In the genomic region with DNA sequence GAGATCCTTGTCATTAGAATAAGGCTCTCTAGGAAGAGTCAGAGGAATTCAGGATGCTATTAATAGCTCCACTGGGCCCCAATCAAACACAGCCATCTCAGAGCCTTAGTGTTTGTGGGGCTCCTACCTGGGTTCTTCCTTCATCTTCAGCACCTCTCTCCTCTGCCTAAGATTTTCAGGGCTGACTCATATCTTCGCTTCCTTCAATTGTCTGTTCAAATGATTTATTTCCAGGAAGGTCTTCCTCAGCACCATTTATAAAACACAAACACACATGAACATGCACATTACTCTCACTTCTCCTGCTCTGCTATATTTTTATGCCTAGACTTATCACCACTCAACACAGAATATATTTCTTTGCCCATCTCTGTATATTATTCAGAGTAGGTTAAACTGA, we compare ENCODE assay signal across 31 cellular contexts.
DNase-seq lines count a peak whose midpoint lies in the region; ATAC-seq, FAIRE-seq and TF ChIP-seq lines count a peak whose summit lies in the region.
"Had no signal": no experiment of that assay in that cellular context is flagged by ENCODE, and none has a peak within 500 bp of the region (broad histone marks: within the 10 kb centered on the region; RNA-seq: fewer than 3 reads in every experiment).

No MANE protein-coding gene starts in this region.

- H3F3A ChIP-seq in smooth muscle cell (ENCODE audit: low read depth), result peaks cover 67% of the 10 kb centered on the region

- peak overlapping the region; percentile 34 for H3K9ac ChIP-seq in adipocyte (ENCODE audit: low read length)
- no peak overlapping the region for H3K9ac ChIP-seq in keratinocyte (ENCODE audit: control insufficient read depth, extremely low read depth, insufficient read depth, low read length)
- peak overlapping the region; percentile 30 for H3K9ac ChIP-seq in smooth muscle cell (ENCODE audit: low read depth)
- H3K9ac ChIP-seq: GM23248, KMS-11 had no signal

- H3K79me2 ChIP-seq in keratinocyte (ENCODE audit: control insufficient read depth, insufficient read depth, low read length), result no peaks in the 10 kb centered on the region
- peaks cover 15% of the 10 kb centered on the region for H3K79me2 ChIP-seq in smooth muscle cell (ENCODE audit: low read depth)

- H3K9me3 ChIP-seq in adipocyte (ENCODE audit: control insufficient read depth, low read length) (no peaks in the 10 kb centered on the region), keratinocyte (ENCODE audit: control insufficient read depth, low read depth, low read length) (no peaks in the 10 kb centered on the region), smooth muscle cell (replicated peaks; ENCODE audit: low read depth) (no peaks in the 10 kb centered on the region)
- H3K9me3 ChIP-seq: gastrocnemius medialis had no signal

- H3K4me2 ChIP-seq in keratinocyte (ENCODE audit: control insufficient read depth, extremely low read depth, insufficient read depth, low read depth, low read length) (peak overlapping the region; percentile 12), smooth muscle cell (peak overlapping the region; percentile 58)
- H3K4me2 ChIP-seq: KMS-11 had no signal

- TF ChIP-seq CTCF in keratinocyte (optimal IDR thresholded peaks at IDR 0.05 in 1 of 3, IDR thresholded peaks at IDR 0.05 in 1 of 3, conservative IDR thresholded peaks at IDR 0.05 in 1 of 3; ENCODE audit: extremely low read depth in 1 of 3, insufficient read depth in 2 of 3, low read length in 3 of 3), result no peak
- TF ChIP-seq CTCF in smooth muscle cell (IDR thresholded peaks at IDR 0.05; ENCODE audit: borderline replicate concordance, insufficient read depth, poor library complexity, severe bottlenecking), result no peak

- H3K36me3 ChIP-seq in adipocyte (ENCODE audit: control insufficient read depth, insufficient read depth, low read length, severe bottlenecking) (no peaks in the 10 kb centered on the region), keratinocyte (ENCODE audit: control insufficient read depth in 2 of 2, extremely low read depth in 1 of 2, insufficient read depth in 2 of 2, low read length in 2 of 2) (no peaks in the 10 kb centered on the region), smooth muscle cell (ENCODE audit: low read depth) (no peaks in the 10 kb centered on the region)
- H3K36me3 ChIP-seq: gastrocnemius medialis, upper lobe of left lung had no signal

- H3K4me1 ChIP-seq in adipocyte (ENCODE audit: control insufficient read depth, insufficient read depth, low read length) (peaks cover 80% of the 10 kb centered on the region), keratinocyte (ENCODE audit: control insufficient read depth, extremely low read depth, insufficient read depth, low read length) (peaks cover 43% of the 10 kb centered on the region), smooth muscle cell (ENCODE audit: low read depth) (peaks cover 34% of the 10 kb centered on the region)

- H2AFZ ChIP-seq in keratinocyte (ENCODE audit: control insufficient read depth, low read length), result no peak overlapping the region
- no peak overlapping the region for H2AFZ ChIP-seq in smooth muscle cell (ENCODE audit: low read depth)
- H2AFZ ChIP-seq: GM23248 had no signal

- dilution Hi-C loops in keratinocyte (cut with MboI; ENCODE audit: extremely low pct_ligation_motif_present, low sequenced_read_pairs), result no loop called here

- FAIRE-seq in keratinocyte (lab: Jason Lieb, UNC), result peak; percentile 84
- FAIRE-seq: colon, GM18507 had no signal

- H4K20me1 ChIP-seq in keratinocyte (ENCODE audit: control insufficient read depth, extremely low read depth, insufficient read depth, low read length), result no peaks in the 10 kb centered on the region
- no peaks in the 10 kb centered on the region for H4K20me1 ChIP-seq in smooth muscle cell (ENCODE audit: low read depth)

- H3K27me3 ChIP-seq in adipocyte (replicated peaks; ENCODE audit: control insufficient read depth, insufficient read depth, low read length) (no peaks in the 10 kb centered on the region), keratinocyte (ENCODE audit: control insufficient read depth, extremely low read depth, insufficient read depth, low read length) (no peaks in the 10 kb centered on the region), smooth muscle cell (ENCODE audit: low read depth) (no peaks in the 10 kb centered on the region)
- H3K27me3 ChIP-seq: gastrocnemius medialis, upper lobe of left lung had no signal

- DNase-seq in DMS 273 (lab: John Stamatoyannopoulos, UW; ENCODE audit: unreplicated experiment), result peak; percentile 14
- DNase-seq in DMS 273 treated with DMSO at 0.1 percent for 48 hours (lab: John Stamatoyannopoulos, UW), result no peak
- DNase-seq in adipocyte (ENCODE audit: low read depth), result no peak
- DNase-seq in keratinocyte (ENCODE audit: low read depth, low spot score), result no peak
- no peak for DNase-seq in smooth muscle cell (lab: John Stamatoyannopoulos, UW; ENCODE audit: unreplicated experiment)
- DNase-seq in A172 (ENCODE audit: low spot score), result no peak
- no peak for DNase-seq in OCI-M1 (lab: John Stamatoyannopoulos, UW)
- DNase-seq: activated CD4-positive, alpha-beta T cell treated with anti-CD3 and anti-CD28 coated beads, Interleukin-2, amount 50 U/mL, for 48 hours; activated CD4-positive, CD25-positive, alpha-beta regulatory T cell; activated CD8-positive, alpha-beta memory T cell treated with anti-CD3 and anti-CD28 coated beads, Interleukin-2, amount 50 U/mL, for 4 hours; AML-193; CD4-positive, alpha-beta memory T cell; effector memory CD8-positive, alpha-beta T cell; gastrocnemius medialis; GDM1; GM23248; mammary epithelial cell; NCI-H1436; NCI-H2107; NCI-H446; nucleus accumbens; retina; SHP77 treated with DMSO at 0.1 percent for 48 hours; stimulated activated naive CD8-positive, alpha-beta T cell treated with anti-CD3 and anti-CD28 coated beads, Interleukin-15, Interleukin-2, amounts not matched to agents 100 U/mL and 50 U/mL, for 24 hours; upper lobe of left lung had no signal

- no peak overlapping the region for H3K4me3 ChIP-seq in adipocyte (ENCODE audit: low read length)
- no peak overlapping the region for H3K4me3 ChIP-seq in keratinocyte (ENCODE audit: control insufficient read depth in 2 of 3, extremely low read depth in 1 of 3, insufficient read depth in 2 of 3, low read depth in 1 of 3, low read length in 3 of 3)
- H3K4me3 ChIP-seq in smooth muscle cell, result no peak overlapping the region
- H3K4me3 ChIP-seq: gastrocnemius medialis, GM23248, upper lobe of left lung had no signal

- WGBS in smooth muscle cell (ENCODE audit: low lambda C conversion rate), result 60% methylated on average over 1 of the region's 1 CpG

- no peak for ATAC-seq in HG02840 (IDR thresholded peaks at IDR 0.05; ENCODE audit: low FRiP score, unreplicated experiment)
- ATAC-seq: effector memory CD8-positive, alpha-beta T cell; esophagus mucosa; gastrocnemius medialis; stimulated activated naive CD8-positive, alpha-beta T cell treated with anti-CD3 and anti-CD28 coated beads, Interleukin-15, Interleukin-2, amounts not matched to agents 100 U/mL and 50 U/mL, for 24 hours had no signal

- H3K27ac ChIP-seq in keratinocyte (ENCODE audit: control insufficient read depth, insufficient read depth, low read length), result no peak overlapping the region
- peak overlapping the region; percentile 97 for H3K27ac ChIP-seq in smooth muscle cell (ENCODE audit: low read depth)
- H3K27ac ChIP-seq: 22Rv1, GM23248, KMS-11, upper lobe of left lung had no signal

- no peaks in the 10 kb centered on the region for H3K9me1 ChIP-seq in keratinocyte (ENCODE audit: control insufficient read depth, extremely low read depth, insufficient read depth, low read length)
